ENCODE assay signal across 24 cellular contexts in the genomic region with DNA sequence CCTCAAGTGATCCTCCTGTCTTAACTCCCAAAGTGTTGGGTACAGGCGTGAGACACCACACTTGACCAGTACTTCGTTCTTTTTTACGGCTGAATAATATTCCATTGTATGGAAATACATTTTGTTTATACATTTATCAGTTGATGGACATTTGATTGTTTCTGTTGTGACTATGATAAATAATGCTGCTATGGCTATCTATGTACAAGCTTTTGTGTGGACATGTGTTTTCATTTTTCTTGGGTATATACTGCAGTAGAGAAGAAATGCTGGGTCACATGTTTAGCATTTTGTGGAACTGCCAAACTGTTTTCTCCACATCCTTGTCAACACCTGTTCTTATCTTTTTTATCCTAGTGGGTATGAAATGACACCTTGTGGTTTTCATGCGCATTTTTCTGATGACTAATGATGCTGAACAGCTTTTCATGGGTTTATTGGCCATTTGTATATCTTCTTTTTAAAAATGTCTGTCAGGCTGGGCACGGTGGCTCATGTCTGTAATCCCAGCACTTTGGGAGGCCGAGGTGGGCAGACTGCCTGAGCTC. TPM values are rescaled to one million over a fixed set of nuclear protein-coding genes. Genes with fewer than 3 reads are reported as not detected.
A peak's percentile ranks its signal among the peaks of the same experiment; 100 is the strongest.
DNase-seq lines count a peak whose midpoint lies in the region; ATAC-seq, FAIRE-seq and TF ChIP-seq lines count a peak whose summit lies in the region.
"Had no signal": no experiment of that assay in that cellular context is flagged by ENCODE, and none has a peak within 500 bp of the region (broad histone marks: within the 10 kb centered on the region; RNA-seq: fewer than 3 reads in every experiment).

No MANE protein-coding gene starts in this region.

- H3K36me3 ChIP-seq in HCT116 (ENCODE audit: control insufficient read depth in 1 of 2, insufficient read depth in 2 of 2, low read length in 2 of 2) (no peaks in the 10 kb centered on the region), bronchial epithelial cell (ENCODE audit: control insufficient read depth, insufficient read depth, low read length) (no peaks in the 10 kb centered on the region)
- no peaks in the 10 kb centered on the region for H3K36me3 ChIP-seq in CD4-positive, alpha-beta memory T cell (ENCODE audit: insufficient read depth, low read length)
- H3K36me3 ChIP-seq: colonic mucosa, left ventricle myocardium inferior, sigmoid colon had no signal

- RAD21 ChIA-PET in HCT116 (lab: Charles Lee; ENCODE audit: low non-redundant PET in 1 of 2, low total read pairs in 2 of 2, uncharacterized antibody in 2 of 2, unreplicated experiment in 2 of 2), result interaction anchor here in 1 of 2 experiments (0.7 kb wide), 1 partner anchor 39 kb away, joined by 3 read pairs; no protein-coding TSS in a partner anchor

- H3K4me3 ChIP-seq in A549 (no peak overlapping the region), HCT116 (replicated peaks in 1 of 2; ENCODE audit: low read depth in 1 of 2, low read length in 2 of 2) (no peak overlapping the region), bronchial epithelial cell (ENCODE audit: low read depth, low read length) (no peak overlapping the region)
- no peak overlapping the region for H3K4me3 ChIP-seq in CD4-positive, alpha-beta memory T cell (ENCODE audit: low read length in 2 of 2)
- H3K4me3 ChIP-seq: body of pancreas, colonic mucosa, GM23338, left ventricle myocardium inferior, sigmoid colon had no signal

- POLR2A ChIA-PET in A549 (lab: Yijun Ruan, JAX), result interaction anchor here (1.3 kb wide), 1 partner anchor 37 kb away, joined by 9 read pairs; a partner anchor contains a TSS
- POLR2A ChIA-PET in HCT116 (lab: Charles Lee), result interaction anchor here (1.0 to 1.8 kb wide), 2 partner anchors 13 to 38 kb away, joined by 3 to 4 read pairs; a partner anchor contains a TSS
- POLR2A ChIA-PET in CD4-positive, alpha-beta memory T cell (lab: Charles Lee; ENCODE audit: partially characterized antibody), result no interaction called here

- intact Hi-C loops in HCT116 (cut with micrococcal nuclease), result no loop called here
- intact Hi-C loops in CD4-positive, alpha-beta memory T cell (cut with micrococcal nuclease), result no loop called here

- TF ChIP-seq RAD21 in A549 (conservative IDR thresholded peaks at IDR 0.05 in 1 of 2, IDR thresholded peaks at IDR 0.05 in 1 of 2) (0 out of 5 replicates have a peak, but pooled peaks of 1 of the 2 experiments have one; percentile 25), HCT116 (IDR thresholded peaks at IDR 0.05; ENCODE audit: low read depth) (peak; percentile 49; the same call in 1 of the 2 replicates)

- no peaks in the 10 kb centered on the region for H3K79me2 ChIP-seq in HCT116 (ENCODE audit: insufficient read depth, low read length)

- H2AFZ ChIP-seq in HCT116 (ENCODE audit: low read depth, low read length, poor library complexity, severe bottlenecking), result no peak overlapping the region
- H2AFZ ChIP-seq: GM23338 had no signal

- CTCF ChIA-PET in A549 (lab: Yijun Ruan, JAX) (interaction anchor here (0.6 to 1.8 kb wide), 5 partner anchors 8 to 81 kb away, joined by 4 to 8 read pairs (median 6); a partner anchor contains a TSS), HCT116 (lab: Charles Lee) (no interaction called here)
- CTCF ChIA-PET in CD4-positive, alpha-beta memory T cell (lab: Charles Lee; ENCODE audit: partially characterized antibody), result no interaction called here

- no peak overlapping the region for H3K27ac Mint-ChIP-seq in CD4-positive, alpha-beta memory T cell
- H3K27ac Mint-ChIP-seq: activated naive CD8-positive, alpha-beta T cell treated with anti-CD3 and anti-CD28 coated beads for 36 hours; endodermal cell; GM23338; nephron progenitor cell had no signal

- no peaks in the 10 kb centered on the region for H3K36me3 Mint-ChIP-seq in CD4-positive, alpha-beta memory T cell
- H3K36me3 Mint-ChIP-seq: activated naive CD8-positive, alpha-beta T cell treated with anti-CD3 and anti-CD28 coated beads for 36 hours had no signal

- H3K9me3 Mint-ChIP-seq in CD4-positive, alpha-beta memory T cell, result no peaks in the 10 kb centered on the region
- H3K9me3 Mint-ChIP-seq: activated naive CD8-positive, alpha-beta T cell treated with anti-CD3 and anti-CD28 coated beads for 36 hours; endodermal cell; GM23338; nephron progenitor cell had no signal

- BruUV-seq in HCT116 (replicated peaks; lab: Mats Ljungman, UMichigan), result no TSS peak

- H3K4me1 ChIP-seq in A549, result peaks cover 36% of the 10 kb centered on the region
- H3K4me1 ChIP-seq in HCT116 (ENCODE audit: control insufficient read depth in 1 of 2, insufficient read depth in 2 of 2, low read length in 2 of 2), result peaks cover 27 to 34% of the 10 kb centered on the region in 2 experiments
- H3K4me1 ChIP-seq in CD4-positive, alpha-beta memory T cell (ENCODE audit: insufficient read depth, low read length), result no peaks in the 10 kb centered on the region
- H3K4me1 ChIP-seq: body of pancreas, colonic mucosa, left ventricle myocardium inferior had no signal

- peak; percentile 43 for FAIRE-seq in A549 (lab: Jason Lieb, UNC)
- no peak for FAIRE-seq in bronchial epithelial cell (lab: Jason Lieb, UNC)

- 79% methylated on average over 6 of the region's 6 CpGs for WGBS in A549 (ENCODE audit: missing lambda C conversion rate)

- H3K9me3 ChIP-seq in A549, result no peaks in the 10 kb centered on the region
- H3K9me3 ChIP-seq in HCT116 (ENCODE audit: control insufficient read depth in 1 of 2, insufficient read depth in 1 of 2, low read depth in 1 of 2, low read length in 2 of 2), result no peaks in the 10 kb centered on the region
- H3K9me3 ChIP-seq in CD4-positive, alpha-beta memory T cell (ENCODE audit: control insufficient read depth in 1 of 2, low read length in 2 of 2), result no peaks in the 10 kb centered on the region
- H3K9me3 ChIP-seq: body of pancreas, colonic mucosa, left ventricle myocardium inferior, sigmoid colon had no signal

- no peak overlapping the region for H3K9ac ChIP-seq in HCT116 (ENCODE audit: low read length)

- H3K4me1 Mint-ChIP-seq in CD4-positive, alpha-beta memory T cell, result no peaks in the 10 kb centered on the region
- H3K4me1 Mint-ChIP-seq: activated naive CD8-positive, alpha-beta T cell treated with anti-CD3 and anti-CD28 coated beads for 36 hours; endodermal cell; GM23338 had no signal

- H3K4me2 ChIP-seq in A549 (no peak overlapping the region), HCT116 (ENCODE audit: low read length) (peak overlapping the region; percentile 46)
- H3K4me2 ChIP-seq: GM23338 had no signal

- H3K27me3 ChIP-seq in HCT116 (ENCODE audit: insufficient read depth, low read length) (no peaks in the 10 kb centered on the region), bronchial epithelial cell (ENCODE audit: control insufficient read depth, insufficient read depth, low read length) (no peaks in the 10 kb centered on the region)
- no peaks in the 10 kb centered on the region for H3K27me3 ChIP-seq in CD4-positive, alpha-beta memory T cell (ENCODE audit: insufficient read depth, low read length)
- H3K27me3 ChIP-seq: body of pancreas, colonic mucosa, sigmoid colon had no signal

- no peak for TF ChIP-seq POLR2A in A549 (IDR thresholded peaks at IDR 0.05; ENCODE audit: low read length)
- no peak for TF ChIP-seq POLR2A in HCT116 (IDR thresholded peaks at IDR 0.05; ENCODE audit: borderline replicate concordance, extremely low read depth, insufficient read depth, insufficient read length)

- no peak for TF ChIP-seq EP300 in A549 (IDR thresholded peaks at IDR 0.05)

- TF ChIP-seq CTCF in A549 (IDR thresholded peaks at IDR 0.05) (no peak), HCT116 (IDR thresholded peaks at IDR 0.05 in 2 of 3, conservative IDR thresholded peaks at IDR 0.05 in 1 of 3; ENCODE audit: borderline replicate concordance in 1 of 3, insufficient read depth in 1 of 3, low read depth in 2 of 3, low read length in 2 of 3) (0 out of 6 replicates have a peak, but pooled peaks of 1 of the 3 experiments have one; percentile 5), bronchial epithelial cell (IDR thresholded peaks at IDR 0.05; ENCODE audit: insufficient read depth, low read length, severe bottlenecking) (no peak)

- no peaks in the 10 kb centered on the region for H3K9me2 ChIP-seq in HCT116 (ENCODE audit: insufficient read depth)

- H3K27ac ChIP-seq in A549 (peak overlapping the region; percentile 46 to 66; a peak in 4 of 6 replicates), HCT116 (ENCODE audit: low read depth, low read length) (peak overlapping the region; percentile 42)
- no peak overlapping the region for H3K27ac ChIP-seq in CD4-positive, alpha-beta memory T cell (ENCODE audit: low read depth, low read length)
- H3K27ac ChIP-seq: left ventricle myocardium inferior, sigmoid colon had no signal

- DNase-seq in A549 (ENCODE audit: low read depth in 1 of 2, low spot score in 1 of 2) (no peak), HCT116 (ENCODE audit: low read depth, low spot score) (peak; percentile 36), NCI-H226 (peak; percentile 38), bronchial epithelial cell (ENCODE audit: low read depth) (peak; percentile 68), NCI-H146 (lab: John Stamatoyannopoulos, UW) (no peak), NCI-H345 treated with DMSO at 0.1 percent for 48 hours (lab: John Stamatoyannopoulos, UW; ENCODE audit: unreplicated experiment) (no peak)
- no peak for DNase-seq in CD4-positive, alpha-beta memory T cell
- DNase-seq: ACHN; activated CD4-positive, alpha-beta T cell treated with anti-CD3 and anti-CD28 coated beads for 48 hours; activated naive CD8-positive, alpha-beta T cell treated with anti-CD3 and anti-CD28 coated beads for 36 hours; body of pancreas; C1 segment of cervical spinal cord; colonic mucosa; endodermal cell; Kasumi-1; left ventricle myocardium inferior; midbrain; NCI-H1694; NCI-H345; nephron progenitor cell; SHP77; sigmoid colon had no signal

- H4K20me1 ChIP-seq in HCT116 (ENCODE audit: insufficient read depth), result no peaks in the 10 kb centered on the region

- H3K27me3 Mint-ChIP-seq in CD4-positive, alpha-beta memory T cell, result no peaks in the 10 kb centered on the region
- H3K27me3 Mint-ChIP-seq: activated naive CD8-positive, alpha-beta T cell treated with anti-CD3 and anti-CD28 coated beads for 36 hours had no signal

- no peak overlapping the region for H3K4me3 Mint-ChIP-seq in CD4-positive, alpha-beta memory T cell
- H3K4me3 Mint-ChIP-seq: activated naive CD8-positive, alpha-beta T cell treated with anti-CD3 and anti-CD28 coated beads for 36 hours; endodermal cell; GM23338; nephron progenitor cell had no signal

- ATAC-seq in A549, result no peak
- peak; percentile 58 for ATAC-seq in HCT116
- ATAC-seq in HG02798 (IDR thresholded peaks at IDR 0.05; ENCODE audit: poor library complexity, unreplicated experiment), result no peak
- ATAC-seq: body of pancreas, GM23338 had no signal

RNA-seq across cellular contexts. Expression of a gene that starts 37.3 kb away (rescaled TPM):
- 2,314 and 3,185 TPM in 2 replicates for polyA plus RNA-seq in A549 (2011; rRNA removed)
- polyA plus RNA-seq in A549 (2012; cell fraction: cytosol; rRNA removed), result 394 and 479 TPM in 2 replicates
- 830 and 1,625 TPM in 2 replicates for polyA plus RNA-seq in A549 (2012; cell fraction: nucleus; rRNA removed)
- polyA plus RNA-seq in A549 (2017; fragmentation: RNase III; extraction: RNeasy Plus Mini Kit Qiagen cat#74134 plus additional on column Dnase treatment), result 458 to 607 TPM (median 585 TPM) in 3 replicates
- 644 and 676 TPM in 2 replicates for polyA minus RNA-seq in A549 (2011; rRNA and poly(A)+ RNA removed)
- 821 TPM for total RNA-seq in HCT116 (2021; ENCODE audit: unreplicated experiment)
- polyA plus RNA-seq in HCT116 (2012), result 1,117 and 1,190 TPM in 2 replicates
- 1,193 and 1,762 TPM in 2 replicates for total RNA-seq in bronchial epithelial cell
- total RNA-seq in CD4-positive, alpha-beta memory T cell, result 100 to 1,000 TPM; 139 to 145 TPM
- 100 to 1,000 TPM; 127 to 134 TPM for polyA plus RNA-seq in CD4-positive, alpha-beta memory T cell

Comparison
In these comparisons a context has a peak if more than half of its experiments do, and no peak if none do; other contexts are left out.
1. DNase-seq: peak in HCT116 (single experiment), NCI-H226 (single experiment) and bronchial epithelial cell (single experiment); none in A549 (0 of 2), CD4-positive, alpha-beta memory T cell (0 of 5), NCI-H146 (single experiment) and NCI-H345 treated with DMSO at 0.1 percent for 48 hours (single experiment).